ENCODE assay signal across 16 cellular contexts in genomic region chr9:20320921-20321320, GRCh38.
DNase-seq lines count a peak whose midpoint lies in the region; ATAC-seq and TF ChIP-seq lines count a peak whose summit lies in the region.
"Had no signal": no experiment of that assay in that cellular context is flagged by ENCODE, and none has a peak within 500 bp of the region (broad histone marks: within the 10 kb centered on the region; RNA-seq: fewer than 3 reads in every experiment).

No MANE protein-coding gene starts in this region.

- H3K9me3 Mint-ChIP-seq in activated T-cell treated with anti-CD3 and anti-CD28 coated beads, Interleukin-2, amount 50 U/mL, for 72 hours = peaks cover 2% of the 10 kb centered on the region in 2 donors
- peaks cover 14% of the 10 kb centered on the region for H3K9me3 Mint-ChIP-seq in activated CD8-positive, alpha-beta T cell treated with anti-CD3 and anti-CD28 coated beads, Interleukin-2, amount 10 ng/mL, durations not matched to agents 7 days and 5 days (ENCODE audit: insufficient read depth)

- CTCF ChIA-PET in activated CD8-positive, alpha-beta T cell treated with anti-CD3 and anti-CD28 coated beads, Interleukin-2, amount 10 ng/mL, durations not matched to agents 7 days and 5 days (lab: Charles Lee) = interaction anchor here (0.7 to 4.6 kb wide), 12 partner anchors 9 to 621 kb away, joined by 3 to 18 read pairs (median 5); no protein-coding TSS in a partner anchor

- ATAC-seq in activated T-cell treated with anti-CD3 and anti-CD28 coated beads, Interleukin-2, amount 50 U/mL, for 72 hours (replicated peaks in 1 of 2) = no peak
- no peak for ATAC-seq in activated CD8-positive, alpha-beta T cell treated with anti-CD3 and anti-CD28 coated beads, Interleukin-2, amount 10 ng/mL, durations not matched to agents 7 days and 5 days
- no peak for ATAC-seq in gastroesophageal sphincter
- peak; percentile 36 for ATAC-seq in upper lobe of right lung
- ATAC-seq in SK-N-SH treated with all-trans-retinoic acid at 6 μM for 48 hours = no peak
- ATAC-seq: left ventricle myocardium superior, right lobe of liver had no signal

- TF ChIP-seq POLR2A in gastroesophageal sphincter (IDR thresholded peaks at IDR 0.05) = no peak

- DNase-seq in activated T-cell treated with anti-CD3 and anti-CD28 coated beads, Interleukin-2, amount 50 U/mL, for 72 hours = no peak
- DNase-seq in activated T-cell treated with anti-CD3 and anti-CD28 coated beads for 4 hours = no peak
- no peak for DNase-seq in activated CD8-positive, alpha-beta T cell treated with anti-CD3 and anti-CD28 coated beads, Interleukin-2, amount 10 ng/mL, durations not matched to agents 7 days and 5 days
- no peak for DNase-seq in upper lobe of right lung
- no peak for DNase-seq in SW 1271 (lab: John Stamatoyannopoulos, UW)
- no peak for DNase-seq in NCI-H1436 treated with DMSO at 0.1 percent for 48 hours (lab: John Stamatoyannopoulos, UW)
- DNase-seq: anterior cingulate cortex; Calu3; left ventricle myocardium superior; NCI-H2081 treated with DMSO at 0.1 percent for 48 hours; right lobe of liver; Right ventricle myocardium superior; stimulated activated CD4-positive, alpha-beta T cell treated with anti-CD3 and anti-CD28 coated beads, Interleukin-4, amount 100 ng/mL, for 24 hours had no signal

- H3K9me3 ChIP-seq in gastroesophageal sphincter (no peaks in the 10 kb centered on the region), upper lobe of right lung (no peaks in the 10 kb centered on the region)
- H3K9me3 ChIP-seq: right lobe of liver had no signal

- H3K4me1 ChIP-seq in gastroesophageal sphincter = peaks cover 0 to 26% (median 0%) of the 10 kb centered on the region in 3 donors
- no peaks in the 10 kb centered on the region for H3K4me1 ChIP-seq in upper lobe of right lung
- H3K4me1 ChIP-seq: right lobe of liver had no signal

- intact Hi-C loops in upper lobe of right lung (cut with DNase I) = no loop called here

- TF ChIP-seq EP300 in gastroesophageal sphincter (IDR thresholded peaks at IDR 0.05) = no peak

- H3K27ac ChIP-seq in gastroesophageal sphincter (peak overlapping the region in 3 of 4 donors; percentile 2 to 71 (median 42)), upper lobe of right lung (no peak overlapping the region)
- H3K27ac ChIP-seq: neural progenitor cell, right lobe of liver had no signal

- 40 to 81% methylated on average over 1 to 2 of the region's 2 CpGs for WGBS in gastroesophageal sphincter (ENCODE audit: low coverage in 1 of 2), 2 donors

- no peaks in the 10 kb centered on the region for H3K27me3 Mint-ChIP-seq in activated T-cell treated with anti-CD3 and anti-CD28 coated beads, Interleukin-2, amount 50 U/mL, for 72 hours (ENCODE audit: low read depth)
- H3K27me3 Mint-ChIP-seq in activated CD8-positive, alpha-beta T cell treated with anti-CD3 and anti-CD28 coated beads, Interleukin-2, amount 10 ng/mL, durations not matched to agents 7 days and 5 days (ENCODE audit: low read depth) = no peaks in the 10 kb centered on the region

- peaks cover 0 to 3% of the 10 kb centered on the region in 2 donors for H3K36me3 Mint-ChIP-seq in activated T-cell treated with anti-CD3 and anti-CD28 coated beads, Interleukin-2, amount 50 U/mL, for 72 hours (ENCODE audit: insufficient read depth in 2 of 2)
- H3K36me3 Mint-ChIP-seq in activated CD8-positive, alpha-beta T cell treated with anti-CD3 and anti-CD28 coated beads, Interleukin-2, amount 10 ng/mL, durations not matched to agents 7 days and 5 days (ENCODE audit: low read depth) = peaks cover 68% of the 10 kb centered on the region
- H3K36me3 Mint-ChIP-seq: neural progenitor cell had no signal

- H3K27me3 ChIP-seq in gastroesophageal sphincter (no peaks in the 10 kb centered on the region), upper lobe of right lung (no peaks in the 10 kb centered on the region)
- H3K27me3 ChIP-seq: neural progenitor cell, right lobe of liver had no signal

- TF ChIP-seq CTCF in gastroesophageal sphincter (IDR thresholded peaks at IDR 0.05) = no peak
- TF ChIP-seq CTCF in upper lobe of right lung (IDR thresholded peaks at IDR 0.05) = no peak

- H3K36me3 ChIP-seq in gastroesophageal sphincter (no peaks in the 10 kb centered on the region), upper lobe of right lung (no peaks in the 10 kb centered on the region)
- H3K36me3 ChIP-seq: neural progenitor cell, right lobe of liver had no signal

- peak overlapping the region; percentile 40 to 46 for H3K4me3 Mint-ChIP-seq in activated T-cell treated with anti-CD3 and anti-CD28 coated beads, Interleukin-2, amount 50 U/mL, for 72 hours
- no peak overlapping the region for H3K4me3 Mint-ChIP-seq in activated CD8-positive, alpha-beta T cell treated with anti-CD3 and anti-CD28 coated beads, Interleukin-2, amount 10 ng/mL, durations not matched to agents 7 days and 5 days
- H3K4me3 Mint-ChIP-seq: neural progenitor cell had no signal

- H3K4me3 ChIP-seq in gastroesophageal sphincter (no peak overlapping the region), upper lobe of right lung (no peak overlapping the region)
- H3K4me3 ChIP-seq: neural progenitor cell, right lobe of liver had no signal

- H3K4me1 Mint-ChIP-seq in activated T-cell treated with anti-CD3 and anti-CD28 coated beads, Interleukin-2, amount 50 U/mL, for 72 hours (ENCODE audit: low read depth) = peaks cover 82% of the 10 kb centered on the region
- H3K4me1 Mint-ChIP-seq in activated CD8-positive, alpha-beta T cell treated with anti-CD3 and anti-CD28 coated beads, Interleukin-2, amount 10 ng/mL, durations not matched to agents 7 days and 5 days (ENCODE audit: low read depth) = peaks cover 92% of the 10 kb centered on the region

- POLR2A ChIA-PET in activated CD8-positive, alpha-beta T cell treated with anti-CD3 and anti-CD28 coated beads, Interleukin-2, amount 10 ng/mL, durations not matched to agents 7 days and 5 days (lab: Charles Lee) = interaction anchor here (1.3 to 2.3 kb wide), 3 partner anchors 78 to 301 kb away, joined by 4 to 11 read pairs (median 8); partner anchors contain the start of gene MLLT3

- H3K27ac Mint-ChIP-seq in activated T-cell treated with anti-CD3 and anti-CD28 coated beads, Interleukin-2, amount 50 U/mL, for 72 hours = peak overlapping the region; percentile 85
- H3K27ac Mint-ChIP-seq in activated CD8-positive, alpha-beta T cell treated with anti-CD3 and anti-CD28 coated beads, Interleukin-2, amount 10 ng/mL, durations not matched to agents 7 days and 5 days = peak overlapping the region; percentile 90

TF ChIP-seq in SK-N-SH treated with all-trans-retinoic acid at 6 μM for 48 hours, 23 proteins besides CTCF, POLR2A, EP300 and RAD21:
- TF ChIP-seq SNAI2 (CRISPR knock-in tag; IDR thresholded peaks at IDR 0.05) (no peak), BACH2 (CRISPR knock-in tag; IDR thresholded peaks at IDR 0.05; ENCODE audit: borderline replicate concordance) (no peak), ZNF8 (CRISPR knock-in tag; IDR thresholded peaks at IDR 0.05) (no peak), ZFP3 (CRISPR knock-in tag; IDR thresholded peaks at IDR 0.05) (no peak), CREB5 (CRISPR knock-in tag; IDR thresholded peaks at IDR 0.05; ENCODE audit: low read depth) (no peak), ZNF70 (CRISPR knock-in tag; IDR thresholded peaks at IDR 0.05) (no peak), TSHZ2 (CRISPR knock-in tag; IDR thresholded peaks at IDR 0.05) (no peak), ZC3H10 (CRISPR knock-in tag; IDR thresholded peaks at IDR 0.05) (no peak)
